In the genomic region with DNA sequence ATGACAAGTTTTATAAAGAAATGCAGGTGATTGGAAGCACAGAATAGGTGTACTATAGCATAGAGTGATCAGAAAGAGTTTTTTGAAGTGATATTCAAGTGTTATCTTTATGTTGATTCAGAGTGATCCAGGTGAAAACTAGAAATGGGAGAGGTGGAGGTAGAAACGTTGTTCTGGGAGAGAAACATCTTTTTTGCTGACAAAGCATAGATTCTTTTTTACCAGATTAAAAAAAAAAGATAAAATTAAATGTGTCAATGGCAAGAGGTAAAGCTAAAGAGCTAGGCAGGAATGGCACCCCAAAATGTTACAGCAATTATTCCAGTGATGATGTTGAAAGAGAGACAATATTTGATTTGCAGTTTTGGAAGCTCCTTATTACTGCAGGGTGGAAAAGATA, we compare ENCODE assay signal across 9 cellular contexts. TPM values are rescaled to one million over a fixed set of nuclear protein-coding genes. Genes with fewer than 3 reads are reported as not detected.
"Had no signal": no experiment of that assay in that cellular context is flagged by ENCODE, and none has a peak within 500 bp of the region (broad histone marks: within the 10 kb centered on the region; RNA-seq: fewer than 3 reads in every experiment).

No MANE protein-coding gene starts in this region.

- H3K4me1 Mint-ChIP-seq: IgD-negative memory B cell had no signal

- FAIRE-seq: HTR-8/SVneo had no signal

- H3K36me3 Mint-ChIP-seq: IgD-negative memory B cell had no signal

- H3K27ac Mint-ChIP-seq: IgD-negative memory B cell had no signal

- H3K4me3 Mint-ChIP-seq: IgD-negative memory B cell had no signal

- DNase-seq: Karpas-422, Kasumi-1, KBM-7, KG1 had no signal

- H3K27ac ChIP-seq: HL-60, KMS-11 had no signal

- H3K4me2 ChIP-seq: KMS-11 had no signal

- H3K9ac ChIP-seq: KMS-11 had no signal

- H3K27me3 Mint-ChIP-seq: IgD-negative memory B cell had no signal

RNA-seq across cellular contexts. Expression of a gene that starts 12.6 kb away (rescaled TPM):
- total RNA-seq: HT1080 had no signal
- polyA plus RNA-seq: IgD-negative memory B cell had no signal
